In the genomic region with DNA sequence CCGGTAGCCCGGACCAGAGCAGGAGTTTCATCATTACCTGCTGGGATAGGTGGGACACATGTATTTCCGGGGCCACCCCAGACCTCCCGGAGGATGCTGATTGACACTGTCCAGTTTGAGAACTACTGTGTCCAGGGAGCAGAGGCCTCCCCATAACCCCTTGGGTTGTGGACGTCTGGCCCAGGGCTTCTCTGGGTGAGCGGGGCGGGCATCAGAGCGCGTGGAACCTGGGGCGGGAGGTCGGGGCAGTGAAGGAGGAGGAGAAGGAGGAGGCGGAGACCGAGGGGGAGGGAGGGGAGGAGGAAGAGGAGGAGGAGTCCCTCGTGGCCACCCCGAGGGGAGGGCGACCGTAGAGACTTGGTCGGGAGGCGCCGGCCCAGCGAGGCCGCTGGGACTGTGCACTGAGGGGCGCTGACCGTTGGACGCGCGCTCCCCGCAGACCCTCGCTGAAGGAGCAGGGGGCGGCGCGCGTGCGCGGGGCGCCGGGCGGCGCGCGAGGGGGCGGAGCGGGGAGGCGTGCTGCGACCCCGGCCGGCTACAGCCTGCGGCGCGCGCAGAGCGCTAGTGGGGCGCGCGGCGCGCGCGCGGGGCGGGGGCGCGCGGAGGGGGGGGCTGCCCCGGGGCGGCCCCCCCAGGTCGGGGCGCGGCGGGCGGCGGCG, we compare ENCODE assay signal across 8 cellular contexts. TPM values are rescaled to one million over a fixed set of nuclear protein-coding genes. Genes with fewer than 3 reads are reported as not detected.
DNase-seq lines count a peak whose midpoint lies in the region; ATAC-seq, FAIRE-seq and TF ChIP-seq lines count a peak whose summit lies in the region.

A gene (plus strand): TSS at position 356 of the 659 bp plus-strand sequence. CDS start 366 bp downstream, outside the sequence.

- H3K4me3 ChIP-seq in left lung: peak within 1 kb of the TSS; percentile 79 to 87

- TF ChIP-seq CTCF in D721Med (IDR thresholded peaks at IDR 0.05; ENCODE audit: insufficient read depth, missing control alignments) (no peak), chondrocyte (IDR thresholded peaks at IDR 0.05) (no peak), left lung (IDR thresholded peaks at IDR 0.05) (no peak)

- H3K36me3 ChIP-seq in left lung: no peaks in the 10 kb centered on the region

- peaks cover 0 to 4% of the 10 kb centered on the region in 2 donors for H3K27me3 ChIP-seq in left lung

- intact Hi-C loops in left lung (cut with DNase I): no loop called here

- no peaks in the 10 kb centered on the region for H3K36me3 Mint-ChIP-seq in chondrocyte (ENCODE audit: low read depth)

- H3K4me1 ChIP-seq in left lung: peaks cover 16 to 63% of the 10 kb centered on the region in 2 donors

- peak; percentile 28 for ATAC-seq in GM21786 (IDR thresholded peaks at IDR 0.05; ENCODE audit: unreplicated experiment)
- ATAC-seq in left lung: peak; percentile 89
- ATAC-seq in HG02571 (IDR thresholded peaks at IDR 0.05; ENCODE audit: unreplicated experiment): no peak

- DNase-seq in D721Med (ENCODE audit: insufficient read length, low spot score) (peak; percentile 43), MV-4-11 (lab: John Stamatoyannopoulos, UW) (peak; percentile 57), chondrocyte (ENCODE audit: low spot score) (no peak), left lung (peak; percentile 91 to 93)
- peak; percentile 21 for DNase-seq in activated CD4-positive, CD25-positive, alpha-beta regulatory T cell treated with anti-CD3 and anti-CD28 coated beads, Interleukin-2, amount 50 U/mL, for 16 hours (ENCODE audit: low read depth, low spot score)
- peak; percentile 67 for DNase-seq in stimulated activated CD4-positive, alpha-beta T cell treated with anti-CD3 and anti-CD28 coated beads, Interleukin-4, amount 100 ng/mL, for 1 hour

- H3K27ac ChIP-seq in left lung: peak within 1 kb of the TSS; percentile 72 to 82

- H3K9me3 Mint-ChIP-seq in chondrocyte (ENCODE audit: low read depth): peaks cover 7% of the 10 kb centered on the region

- peaks cover 5% of the 10 kb centered on the region for H3K27me3 Mint-ChIP-seq in chondrocyte (ENCODE audit: low read depth)

- peaks cover 18% of the 10 kb centered on the region for H3K4me1 Mint-ChIP-seq in chondrocyte (ENCODE audit: low read depth)

- no peak within 1 kb of the TSS for H3K27ac Mint-ChIP-seq in chondrocyte (ENCODE audit: unreplicated experiment)

- no peaks in the 10 kb centered on the region for H3K9me3 ChIP-seq in left lung

- peak within 1 kb of the TSS; percentile 86 for H3K4me3 Mint-ChIP-seq in chondrocyte (ENCODE audit: unreplicated experiment)

- FAIRE-seq in D721Med (lab: Jason Lieb, UNC): no peak

RNA-seq across cellular contexts. Expression of the gene that starts here (rescaled TPM):
- total RNA-seq in chondrocyte (2.0 to 3.6 TPM (median 2.4 TPM) in 3 replicates), left lung (10 to 100 TPM; 26.3 to 33.9 TPM)
